Comparison of ENCODE assay signal across 8 cellular contexts in genomic region chr5:135706893-135707292, GRCh38.
"Had no signal": no experiment of that assay in that cellular context is flagged by ENCODE, and none has a peak within 500 bp of the region (broad histone marks: within the 10 kb centered on the region; RNA-seq: fewer than 3 reads in every experiment).

No MANE protein-coding gene starts in this region.

- DNase-seq: KBM-7 had no signal

- ATAC-seq: GM23338, HCT116, HepG2 had no signal

- H3K9me3 Mint-ChIP-seq: GM23338 had no signal

- H3K4me3 Mint-ChIP-seq: GM23338, IgD-negative memory B cell had no signal

- H3K4me3 ChIP-seq: GM23338, HAP-1 had no signal

- H3K4me2 ChIP-seq: GM23338, KMS-11 had no signal

- H3K36me3 Mint-ChIP-seq: IgD-negative memory B cell had no signal

- H3K4me1 Mint-ChIP-seq: IgD-negative memory B cell had no signal

- H3K9ac ChIP-seq: KMS-11 had no signal

- H3K36me3 ChIP-seq: HAP-1 had no signal

- H3K27ac Mint-ChIP-seq: GM23338, IgD-negative memory B cell had no signal

- H3K9me3 ChIP-seq: HAP-1 had no signal

- H2AFZ ChIP-seq: GM23338 had no signal

- H3K27ac ChIP-seq: HL-60, KMS-11 had no signal
